In genomic region chr1:226712779-226713420, GRCh38 we compare ENCODE assay signal across 1 cellular context.
TF ChIP-seq lines count a peak whose summit lies in the region.

No MANE protein-coding gene starts in this region.

TF ChIP-seq in H1, 55 proteins besides CTCF, POLR2A, EP300 and RAD21 (continued from another document):
- TF ChIP-seq ATF2 (IDR thresholded peaks at IDR 0.05; ENCODE audit: low read length) (no peak), RFX5 (IDR thresholded peaks at IDR 0.05; ENCODE audit: borderline replicate concordance, low read depth, low read length) (no peak), NANOG (IDR thresholded peaks at IDR 0.05; ENCODE audit: insufficient read depth, low read depth, low read length, poor library complexity, severe bottlenecking) (no peak), BACH1 (IDR thresholded peaks at IDR 0.05; ENCODE audit: low read length) (no peak), YY1 (IDR thresholded peaks at IDR 0.05; ENCODE audit: low read depth, low read length) (no peak), HDAC6 (IDR thresholded peaks at IDR 0.05; ENCODE audit: low read depth, low read length) (no peak), KDM5A (IDR thresholded peaks at IDR 0.05; ENCODE audit: low read length) (no peak), PHF8 (conservative IDR thresholded peaks at IDR 0.05; ENCODE audit: low read depth, low read length) (no peak), BCL11A (IDR thresholded peaks at IDR 0.05; ENCODE audit: low read depth in 2 of 2, low read length in 2 of 2) (no peak)
- TF ChIP-seq, protein P1, sequence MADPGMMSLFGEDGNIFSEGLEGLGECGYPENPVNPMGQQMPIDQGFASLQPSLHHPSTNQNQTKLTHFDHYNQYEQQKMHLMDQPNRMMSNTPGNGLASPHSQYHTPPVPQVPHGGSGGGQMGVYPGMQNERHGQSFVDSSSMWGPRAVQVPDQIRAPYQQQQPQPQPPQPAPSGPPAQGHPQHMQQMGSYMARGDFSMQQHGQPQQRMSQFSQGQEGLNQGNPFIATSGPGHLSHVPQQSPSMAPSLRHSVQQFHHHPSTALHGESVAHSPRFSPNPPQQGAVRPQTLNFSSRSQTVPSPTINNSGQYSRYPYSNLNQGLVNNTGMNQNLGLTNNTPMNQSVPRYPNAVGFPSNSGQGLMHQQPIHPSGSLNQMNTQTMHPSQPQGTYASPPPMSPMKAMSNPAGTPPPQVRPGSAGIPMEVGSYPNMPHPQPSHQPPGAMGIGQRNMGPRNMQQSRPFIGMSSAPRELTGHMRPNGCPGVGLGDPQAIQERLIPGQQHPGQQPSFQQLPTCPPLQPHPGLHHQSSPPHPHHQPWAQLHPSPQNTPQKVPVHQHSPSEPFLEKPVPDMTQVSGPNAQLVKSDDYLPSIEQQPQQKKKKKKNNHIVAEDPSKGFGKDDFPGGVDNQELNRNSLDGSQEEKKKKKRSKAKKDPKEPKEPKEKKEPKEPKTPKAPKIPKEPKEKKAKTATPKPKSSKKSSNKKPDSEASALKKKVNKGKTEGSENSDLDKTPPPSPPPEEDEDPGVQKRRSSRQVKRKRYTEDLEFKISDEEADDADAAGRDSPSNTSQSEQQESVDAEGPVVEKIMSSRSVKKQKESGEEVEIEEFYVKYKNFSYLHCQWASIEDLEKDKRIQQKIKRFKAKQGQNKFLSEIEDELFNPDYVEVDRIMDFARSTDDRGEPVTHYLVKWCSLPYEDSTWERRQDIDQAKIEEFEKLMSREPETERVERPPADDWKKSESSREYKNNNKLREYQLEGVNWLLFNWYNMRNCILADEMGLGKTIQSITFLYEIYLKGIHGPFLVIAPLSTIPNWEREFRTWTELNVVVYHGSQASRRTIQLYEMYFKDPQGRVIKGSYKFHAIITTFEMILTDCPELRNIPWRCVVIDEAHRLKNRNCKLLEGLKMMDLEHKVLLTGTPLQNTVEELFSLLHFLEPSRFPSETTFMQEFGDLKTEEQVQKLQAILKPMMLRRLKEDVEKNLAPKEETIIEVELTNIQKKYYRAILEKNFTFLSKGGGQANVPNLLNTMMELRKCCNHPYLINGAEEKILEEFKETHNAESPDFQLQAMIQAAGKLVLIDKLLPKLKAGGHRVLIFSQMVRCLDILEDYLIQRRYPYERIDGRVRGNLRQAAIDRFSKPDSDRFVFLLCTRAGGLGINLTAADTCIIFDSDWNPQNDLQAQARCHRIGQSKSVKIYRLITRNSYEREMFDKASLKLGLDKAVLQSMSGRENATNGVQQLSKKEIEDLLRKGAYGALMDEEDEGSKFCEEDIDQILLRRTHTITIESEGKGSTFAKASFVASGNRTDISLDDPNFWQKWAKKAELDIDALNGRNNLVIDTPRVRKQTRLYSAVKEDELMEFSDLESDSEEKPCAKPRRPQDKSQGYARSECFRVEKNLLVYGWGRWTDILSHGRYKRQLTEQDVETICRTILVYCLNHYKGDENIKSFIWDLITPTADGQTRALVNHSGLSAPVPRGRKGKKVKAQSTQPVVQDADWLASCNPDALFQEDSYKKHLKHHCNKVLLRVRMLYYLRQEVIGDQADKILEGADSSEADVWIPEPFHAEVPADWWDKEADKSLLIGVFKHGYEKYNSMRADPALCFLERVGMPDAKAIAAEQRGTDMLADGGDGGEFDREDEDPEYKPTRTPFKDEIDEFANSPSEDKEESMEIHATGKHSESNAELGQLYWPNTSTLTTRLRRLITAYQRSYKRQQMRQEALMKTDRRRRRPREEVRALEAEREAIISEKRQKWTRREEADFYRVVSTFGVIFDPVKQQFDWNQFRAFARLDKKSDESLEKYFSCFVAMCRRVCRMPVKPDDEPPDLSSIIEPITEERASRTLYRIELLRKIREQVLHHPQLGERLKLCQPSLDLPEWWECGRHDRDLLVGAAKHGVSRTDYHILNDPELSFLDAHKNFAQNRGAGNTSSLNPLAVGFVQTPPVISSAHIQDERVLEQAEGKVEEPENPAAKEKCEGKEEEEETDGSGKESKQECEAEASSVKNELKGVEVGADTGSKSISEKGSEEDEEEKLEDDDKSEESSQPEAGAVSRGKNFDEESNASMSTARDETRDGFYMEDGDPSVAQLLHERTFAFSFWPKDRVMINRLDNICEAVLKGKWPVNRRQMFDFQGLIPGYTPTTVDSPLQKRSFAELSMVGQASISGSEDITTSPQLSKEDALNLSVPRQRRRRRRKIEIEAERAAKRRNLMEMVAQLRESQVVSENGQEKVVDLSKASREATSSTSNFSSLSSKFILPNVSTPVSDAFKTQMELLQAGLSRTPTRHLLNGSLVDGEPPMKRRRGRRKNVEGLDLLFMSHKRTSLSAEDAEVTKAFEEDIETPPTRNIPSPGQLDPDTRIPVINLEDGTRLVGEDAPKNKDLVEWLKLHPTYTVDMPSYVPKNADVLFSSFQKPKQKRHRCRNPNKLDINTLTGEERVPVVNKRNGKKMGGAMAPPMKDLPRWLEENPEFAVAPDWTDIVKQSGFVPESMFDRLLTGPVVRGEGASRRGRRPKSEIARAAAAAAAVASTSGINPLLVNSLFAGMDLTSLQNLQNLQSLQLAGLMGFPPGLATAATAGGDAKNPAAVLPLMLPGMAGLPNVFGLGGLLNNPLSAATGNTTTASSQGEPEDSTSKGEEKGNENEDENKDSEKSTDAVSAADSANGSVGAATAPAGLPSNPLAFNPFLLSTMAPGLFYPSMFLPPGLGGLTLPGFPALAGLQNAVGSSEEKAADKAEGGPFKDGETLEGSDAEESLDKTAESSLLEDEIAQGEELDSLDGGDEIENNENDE (IDR thresholded peaks at IDR 0.05; ENCODE audit: insufficient replicate concordance, low read length), result no peak
